Comparison of ENCODE assay signal across 27 cellular contexts in the genomic region with DNA sequence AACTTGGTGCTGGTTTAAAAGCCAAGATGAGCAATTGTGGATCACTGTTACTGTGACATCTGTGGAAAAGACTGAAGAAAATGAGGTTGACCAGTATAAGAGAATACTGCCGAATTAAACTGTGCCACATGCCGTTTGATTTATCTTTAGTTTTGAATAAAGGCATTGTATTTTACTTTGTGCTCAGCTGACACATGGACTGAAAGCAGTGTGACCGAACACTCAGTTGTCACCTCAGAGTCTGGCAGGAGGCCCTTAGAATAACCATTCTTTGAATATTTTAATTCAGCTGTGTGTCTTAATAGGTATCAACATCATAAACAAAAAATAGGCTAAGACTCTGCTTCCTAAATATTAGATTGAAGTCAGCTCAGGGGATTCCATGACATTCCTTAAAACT.
DNase-seq lines count a peak whose midpoint lies in the region; ATAC-seq and TF ChIP-seq lines count a peak whose summit lies in the region.
"Had no signal": no experiment of that assay in that cellular context is flagged by ENCODE, and none has a peak within 500 bp of the region (broad histone marks: within the 10 kb centered on the region; RNA-seq: fewer than 3 reads in every experiment).

No MANE protein-coding gene starts in this region.

- no peak overlapping the region for H2BK120ac ChIP-seq in mesendoderm (ENCODE audit: low read depth, low read length)

- no peak overlapping the region for H3K23ac ChIP-seq in mesendoderm (ENCODE audit: low read length)

- H2AK5ac ChIP-seq in mesendoderm (ENCODE audit: low read length) = no peak overlapping the region

- H3K36me3 ChIP-seq in heart right ventricle = no peaks in the 10 kb centered on the region
- no peaks in the 10 kb centered on the region for H3K36me3 ChIP-seq in mesendoderm (ENCODE audit: control insufficient read depth, insufficient read depth, low read length)

- H2BK5ac ChIP-seq in mesendoderm (ENCODE audit: low read length) = no peak overlapping the region

- H3K4me2 ChIP-seq in mesendoderm (ENCODE audit: low read length) = no peak overlapping the region
- H3K4me2 ChIP-seq: BLaER1, SK-N-SH had no signal

- H3K4ac ChIP-seq in mesendoderm (ENCODE audit: low read depth, low read length) = no peak overlapping the region

- POLR2A ChIA-PET in RWPE1 (lab: Yijun Ruan, JAX; ENCODE audit: low non-redundant PET) = no interaction called here

- H3K27ac ChIP-seq in heart right ventricle (peak overlapping the region in 6 of 10 donors; percentile 15 to 64 (median 42)), mesendoderm (ENCODE audit: low read depth, low read length) (peak overlapping the region; percentile 8), temporal lobe (ENCODE audit: low read depth, low read length) (peak overlapping the region; percentile 75), RWPE1 (no peak overlapping the region)
- H3K27ac ChIP-seq: BLaER1, GM23248 had no signal

- peaks cover 11% of the 10 kb centered on the region for H3K79me2 ChIP-seq in mesendoderm (ENCODE audit: control insufficient read depth, insufficient read depth, low read length)

- H3K27me3 ChIP-seq in heart right ventricle (no peaks in the 10 kb centered on the region), mesendoderm (ENCODE audit: insufficient read depth, low read length, poor library complexity) (no peaks in the 10 kb centered on the region)
- H3K27me3 ChIP-seq: BLaER1 had no signal

- peak in 7 of 8 donors; percentile 44 to 66 (median 57) for ATAC-seq in heart right ventricle
- peak; percentile 41 to 49 for ATAC-seq in left cardiac atrium
- ATAC-seq: K562, PC-3 had no signal

- no peaks in the 10 kb centered on the region for H3K9me3 ChIP-seq in heart right ventricle
- H3K9me3 ChIP-seq: SK-N-SH had no signal

- no peak overlapping the region for H4K5ac ChIP-seq in mesendoderm (ENCODE audit: low read length)

- intact Hi-C loops in heart right ventricle (cut with DNase I) (no loop called here), cardiac septum (cut with DNase I) (loop anchor here (5.0 kb wide), 1 partner anchor 96 kb away; no protein-coding TSS in a partner anchor), left cardiac atrium (cut with DNase I) (no loop called here)

- peaks cover 18% of the 10 kb centered on the region for H3K79me1 ChIP-seq in mesendoderm (ENCODE audit: low read length)

- no peak overlapping the region for H3K9ac ChIP-seq in mesendoderm (ENCODE audit: low read length)
- H3K9ac ChIP-seq: BLaER1, GM23248, SK-N-SH had no signal

- H3K4me1 ChIP-seq in heart right ventricle (peaks cover 30 to 64% (median 49%) of the 10 kb centered on the region in 9 donors), mesendoderm (ENCODE audit: control insufficient read depth, low read depth, low read length) (peaks cover 15% of the 10 kb centered on the region)

- CTCF ChIA-PET in RWPE1 (lab: Yijun Ruan, JAX) = interaction anchor here (0.6 kb wide), 1 partner anchor 11 kb away, joined by 4 read pairs; no protein-coding TSS in a partner anchor

- no peak overlapping the region for H3K56ac ChIP-seq in mesendoderm (ENCODE audit: low read length)

- TF ChIP-seq CTCF in heart right ventricle (IDR thresholded peaks at IDR 0.05) = no peak
- no peak for TF ChIP-seq CTCF in RWPE1 (conservative IDR thresholded peaks at IDR 0.05; ENCODE audit: low read depth)

- no peak overlapping the region for H4K8ac ChIP-seq in mesendoderm (ENCODE audit: low read depth, low read length)

- WGBS in heart right ventricle, 2 donors = 17 to 36% methylated on average over 3 of the region's 3 CpGs
- WGBS in mesendoderm (ENCODE audit: extremely low coverage, insufficient coverage, low lambda C conversion rate) = no CpG with 5 or more reads among the region's 3 CpGs

- H2BK15ac ChIP-seq in mesendoderm (replicated peaks; ENCODE audit: low read depth) = no peak overlapping the region

- H3K4me3 ChIP-seq in heart right ventricle (no peak overlapping the region), mesendoderm (ENCODE audit: low read length) (no peak overlapping the region)
- H3K4me3 ChIP-seq: BLaER1, GM23248, K562 had no signal

- H3K18ac ChIP-seq in mesendoderm (ENCODE audit: low read length) = no peak overlapping the region

- no peak for DNase-seq in heart right ventricle
- no peak for DNase-seq in cardiac septum (ENCODE audit: low spot score)
- DNase-seq in left cardiac atrium = no peak
- DNase-seq in mesendoderm = no peak
- no peak for DNase-seq in C1 segment of cervical spinal cord (lab: John Stamatoyannopoulos, UW)
- no peak for DNase-seq in RWPE1 (ENCODE audit: low spot score)
- no peak for DNase-seq in NCI-H2107 (lab: John Stamatoyannopoulos, UW)
- DNase-seq: CD4-positive, alpha-beta T cell; GM23248; H9; HFFc6; Kasumi-1; NCI-H1092 treated with DMSO at 0.1 percent for 48 hours; NCI-H1436; NCI-H187; NCI-H2081 treated with DMSO at 0.1 percent for 48 hours; NCI-H2171 treated with DMSO at 0.1 percent for 48 hours; NCI-H345; NCI-H524; NCI-H774; PC-3; RPMI8226; SIG-M5; SK-N-SH had no signal
